Comparison of ENCODE assay signal across 8 cellular contexts in genomic region chr20:57480444-57481152, GRCh38. TPM values are rescaled to one million over a fixed set of nuclear protein-coding genes. Genes with fewer than 3 reads are reported as not detected.
DNase-seq lines count a peak whose midpoint lies in the region; ATAC-seq lines count a peak whose summit lies in the region.

No MANE protein-coding gene starts in this region.

- peaks cover 11 to 13% of the 10 kb centered on the region in 2 donors for H3K4me1 ChIP-seq in neuronal stem cell (ENCODE audit: control insufficient read depth in 2 of 2, insufficient read depth in 1 of 2, low read depth in 1 of 2, low read length in 2 of 2)

- H3K23ac ChIP-seq in neuronal stem cell (ENCODE audit: low read depth, low read length, poor library complexity) = no peak overlapping the region

- DNase-seq in SKM-1 (lab: John Stamatoyannopoulos, UW; ENCODE audit: unreplicated experiment) (peak; percentile 24), SKM-1 treated with dmso at 0.1 percent for 144 hours (lab: John Stamatoyannopoulos, UW; ENCODE audit: unreplicated experiment) (no peak), SK-N-MC (ENCODE audit: low read depth, low spot score) (no peak), neuronal stem cell (ENCODE audit: low spot score) (no peak), T-helper 9 cell (no peak), NCI-H2171 treated with DMSO at 0.1 percent for 48 hours (lab: John Stamatoyannopoulos, UW) (no peak)
- DNase-seq in stimulated activated CD4-positive, alpha-beta T cell treated with anti-CD3 and anti-CD28 coated beads, Interleukin-2, amount 100 ng/mL, for 48 hours = no peak

- ATAC-seq in HG02981 (IDR thresholded peaks at IDR 0.05; ENCODE audit: unreplicated experiment) = peak; percentile 47

- peak overlapping the region; percentile 30 for H3K27ac ChIP-seq in SK-N-MC
- no peak overlapping the region for H3K27ac ChIP-seq in neuronal stem cell (replicated peaks; ENCODE audit: low read length)

- no CpG with 5 or more reads among the region's 17 CpGs for WGBS in neuronal stem cell (ENCODE audit: extremely low coverage in 2 of 2, insufficient read length in 2 of 2, insufficient replicate concordance in 1 of 2), 2 donors

- no peak overlapping the region for H2BK15ac ChIP-seq in neuronal stem cell (ENCODE audit: low read length)

- H3K36me3 ChIP-seq in SK-N-MC (ENCODE audit: insufficient read depth, low read length) (no peaks in the 10 kb centered on the region), neuronal stem cell (replicated peaks in 1 of 2; ENCODE audit: control insufficient read depth in 2 of 2, insufficient read depth in 2 of 2, low read length in 2 of 2) (no peaks in the 10 kb centered on the region)

- H4K8ac ChIP-seq in neuronal stem cell (ENCODE audit: low read depth, low read length) = no peak overlapping the region

- no peaks in the 10 kb centered on the region for H3K27me3 ChIP-seq in neuronal stem cell (ENCODE audit: control insufficient read depth in 3 of 3, insufficient read depth in 3 of 3, low read depth in 1 of 3, low read length in 3 of 3)

- H3K9me3 ChIP-seq in SK-N-MC (ENCODE audit: low read depth, low read length) = no peaks in the 10 kb centered on the region
- no peaks in the 10 kb centered on the region for H3K9me3 ChIP-seq in neuronal stem cell (replicated peaks in 1 of 2; ENCODE audit: control insufficient read depth in 2 of 2, insufficient read depth in 1 of 2, low read depth in 1 of 2, low read length in 2 of 2)

- H3K9ac ChIP-seq in SK-N-MC (ENCODE audit: insufficient read length) (no peak overlapping the region), neuronal stem cell (ENCODE audit: low read depth, low read length, poor library complexity) (no peak overlapping the region)

- no peaks in the 10 kb centered on the region for H3K79me1 ChIP-seq in neuronal stem cell (ENCODE audit: low read depth, low read length)

- H2BK12ac ChIP-seq in neuronal stem cell (ENCODE audit: low read length) = no peak overlapping the region

- H2BK5ac ChIP-seq in neuronal stem cell (ENCODE audit: low read length) = no peak overlapping the region

- no peak overlapping the region for H2BK120ac ChIP-seq in neuronal stem cell (ENCODE audit: low read depth, low read length)

- H3K4ac ChIP-seq in neuronal stem cell (ENCODE audit: low read length) = no peak overlapping the region

- H3K18ac ChIP-seq in neuronal stem cell (ENCODE audit: low read length) = no peak overlapping the region

- H3K4me3 ChIP-seq in SK-N-MC = no peak overlapping the region
- H3K4me3 ChIP-seq in neuronal stem cell (ENCODE audit: low read length in 2 of 2) = no peak overlapping the region

- H4K91ac ChIP-seq in neuronal stem cell (ENCODE audit: low read depth, low read length, poor library complexity) = no peak overlapping the region

- no peak overlapping the region for H3K14ac ChIP-seq in neuronal stem cell (ENCODE audit: low read length)

- no peak overlapping the region for H3K4me2 ChIP-seq in neuronal stem cell (ENCODE audit: insufficient read depth, low read length, poor library complexity, severe bottlenecking)

- peak overlapping the region; percentile 75 for H2AFZ ChIP-seq in neuronal stem cell (ENCODE audit: low read length)

- peak overlapping the region; percentile 51 for H2AK5ac ChIP-seq in neuronal stem cell (ENCODE audit: low read depth, low read length)

RNA-seq across cellular contexts. Expression of gene CTCFL, which starts 44.3 kb away (rescaled TPM):
- polyA plus RNA-seq in neuronal stem cell (2013, experiment 1 of 2) = 0.14 TPM
- 0.19 TPM for polyA plus RNA-seq in neuronal stem cell (2013, experiment 2 of 2)
